Comparison of ENCODE assay signal across 14 cellular contexts in the genomic region with DNA sequence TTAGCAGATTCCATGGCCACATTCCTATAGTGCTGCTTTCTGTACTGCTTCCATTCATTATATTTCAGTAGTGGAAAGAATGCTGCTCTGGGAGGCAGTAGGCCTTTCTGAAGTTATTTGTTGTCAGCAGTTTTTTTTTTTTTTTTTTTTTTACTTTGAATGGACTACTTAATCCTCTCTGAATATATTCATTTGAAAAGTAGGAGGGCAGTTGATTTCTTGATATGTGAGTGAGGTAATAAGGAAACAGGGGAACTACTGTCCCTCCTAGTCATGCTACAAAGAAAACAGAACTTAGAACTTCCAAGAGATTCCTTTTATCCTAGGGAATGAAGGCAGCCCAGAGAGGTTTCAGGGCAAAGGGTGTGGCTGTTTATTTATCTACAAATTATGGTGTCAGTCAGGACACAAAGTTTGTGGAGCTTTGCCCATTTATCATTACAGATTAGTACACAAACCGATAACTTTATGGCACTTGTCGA.
DNase-seq lines count a peak whose midpoint lies in the region; ATAC-seq, FAIRE-seq and TF ChIP-seq lines count a peak whose summit lies in the region.
"Had no signal": no experiment of that assay in that cellular context is flagged by ENCODE, and none has a peak within 500 bp of the region (broad histone marks: within the 10 kb centered on the region; RNA-seq: fewer than 3 reads in every experiment).

No MANE protein-coding gene starts in this region.

- H2BK5ac ChIP-seq in H1 (ENCODE audit: low read depth, low read length): no peak overlapping the region

- FAIRE-seq in H1 (lab: Jason Lieb, UNC): no peak
- FAIRE-seq: RCC 7860 had no signal

- no peak overlapping the region for H2AK5ac ChIP-seq in H1 (ENCODE audit: low read depth, low read length)

- no peak overlapping the region for H3K9ac ChIP-seq in H1 (replicated peaks in 1 of 4; ENCODE audit: extremely low read depth in 1 of 4, low read depth in 3 of 4, low read length in 3 of 4)

- H2AFZ ChIP-seq in H1 (ENCODE audit: low read length): no peak overlapping the region

- H2BK15ac ChIP-seq in H1 (ENCODE audit: low read length): no peak overlapping the region

- H4K20me1 ChIP-seq in H1 (replicated peaks in 1 of 2; ENCODE audit: control insufficient read depth in 1 of 2, insufficient read depth in 2 of 2, low read length in 2 of 2): peaks cover 48 to 78% of the 10 kb centered on the region in 2 experiments

- H2BK12ac ChIP-seq in H1 (ENCODE audit: low read depth, low read length): no peak overlapping the region

- no peak overlapping the region for H2BK20ac ChIP-seq in H1 (ENCODE audit: low read length)

- no peaks in the 10 kb centered on the region for H3K9me3 ChIP-seq in Caco-2
- no peaks in the 10 kb centered on the region for H3K9me3 ChIP-seq in H1 (ENCODE audit: insufficient read depth in 2 of 2, low read depth in 1 of 2, low read length in 1 of 2)
- H3K9me3 ChIP-seq: body of pancreas, stomach had no signal

- peak overlapping the region; percentile 9 to 57; a peak in 1 of 4 replicates for H3K4me2 ChIP-seq in H1 (ENCODE audit: insufficient read depth in 1 of 2, low read depth in 2 of 2, low read length in 2 of 2)

- TF ChIP-seq EP300 in H1 (IDR thresholded peaks at IDR 0.05; ENCODE audit: borderline replicate concordance in 1 of 2, low read depth in 2 of 2, low read length in 2 of 2): no peak

- H3K27me3 ChIP-seq in Caco-2 (replicated peaks; ENCODE audit: control insufficient read depth, insufficient read depth, low read length) (no peaks in the 10 kb centered on the region), H1 (replicated peaks in 1 of 4; ENCODE audit: control insufficient read depth in 3 of 4, extremely low read depth in 1 of 4, insufficient read depth in 3 of 4, low read length in 3 of 4) (no peaks in the 10 kb centered on the region)
- H3K27me3 ChIP-seq: body of pancreas, foreskin keratinocyte, stomach had no signal

- in situ Hi-C loops in ACHN (cut with HindIII; ENCODE audit: low pct_ligation_motif_present, low pct_unique_long_range_greater_than_20kb, low sequenced_read_pairs): no loop called here

- H3K27ac ChIP-seq in H1 (ENCODE audit: low read depth, low read length): no peak overlapping the region
- H3K27ac ChIP-seq: body of pancreas, foreskin keratinocyte had no signal

- peaks cover 17% of the 10 kb centered on the region for H3K79me1 ChIP-seq in H1 (ENCODE audit: low read depth, low read length)

- no peaks in the 10 kb centered on the region for H3K9me3 Mint-ChIP-seq in Caco-2 (ENCODE audit: unreplicated experiment)

- H3K27me3 Mint-ChIP-seq in Caco-2 (ENCODE audit: insufficient read depth, unreplicated experiment): no peaks in the 10 kb centered on the region
- H3K27me3 Mint-ChIP-seq: activated CD4-positive, alpha-beta T cell treated with anti-CD3 and anti-CD28 coated beads for 36 hours had no signal

- H4K91ac ChIP-seq in H1 (replicated peaks; ENCODE audit: insufficient read length, low read length): no peak overlapping the region

- 93% methylated on average over 2 of the region's 2 CpGs; no CpG with 5 or more reads in 1 of the 2 experiments for WGBS in H1 (ENCODE audit: extremely low coverage in 1 of 2, insufficient coverage in 1 of 2, insufficient read length in 1 of 2, insufficient replicate concordance in 2 of 2, low coverage in 1 of 2, low lambda C conversion rate in 2 of 2, missing lambda C conversion rate in 1 of 2), 2 experiments

- H4K5ac ChIP-seq in H1 (ENCODE audit: insufficient read length, low read depth, low read length): no peak overlapping the region

- peak overlapping the region; percentile 19 for H3K27ac Mint-ChIP-seq in Caco-2 (ENCODE audit: unreplicated experiment)
- H3K27ac Mint-ChIP-seq: activated CD4-positive, alpha-beta T cell treated with anti-CD3 and anti-CD28 coated beads for 36 hours had no signal

- no TSS peak for BruUV-seq in Caco-2 (replicated peaks; lab: Mats Ljungman, UMichigan)

- POLR2A ChIA-PET in Caco-2 (lab: Charles Lee): no interaction called here
- POLR2A ChIA-PET in H1 (lab: Charles Lee; ENCODE audit: partially characterized antibody): interaction anchor here (1.0 kb wide), 1 partner anchor 12 kb away, joined by 3 read pairs; no protein-coding TSS in a partner anchor

- no peak for TF ChIP-seq RAD21 in H1 (IDR thresholded peaks at IDR 0.05 in 1 of 2, conservative IDR thresholded peaks at IDR 0.05 in 1 of 2; ENCODE audit: low read depth in 2 of 2, low read length in 2 of 2)

- no peaks in the 10 kb centered on the region for H3K36me3 Mint-ChIP-seq in Caco-2 (ENCODE audit: insufficient read depth, unreplicated experiment)

- H3K4me3 Mint-ChIP-seq in Caco-2 (ENCODE audit: unreplicated experiment): peak overlapping the region; percentile 49
- H3K4me3 Mint-ChIP-seq: activated CD4-positive, alpha-beta T cell treated with anti-CD3 and anti-CD28 coated beads for 36 hours had no signal

- H4K8ac ChIP-seq in H1 (ENCODE audit: extremely low read depth, insufficient read depth, low read length): no peak overlapping the region

- H3K56ac ChIP-seq in H1 (replicated peaks; ENCODE audit: insufficient read length, low read depth, low read length): no peak overlapping the region

- no peak overlapping the region for H3K18ac ChIP-seq in H1 (ENCODE audit: extremely low read depth, low read length)

- peaks cover 73 to 100% of the 10 kb centered on the region in 2 experiments for H3K79me2 ChIP-seq in H1 (ENCODE audit: control insufficient read depth in 1 of 2, insufficient read depth in 2 of 2, low read length in 2 of 2)

- no peaks in the 10 kb centered on the region for H3K23me2 ChIP-seq in H1 (ENCODE audit: low read depth, low read length)

- H3K4ac ChIP-seq in H1 (replicated peaks; ENCODE audit: insufficient read length, low read depth, low read length): no peak overlapping the region

- TF ChIP-seq POLR2A in H1 (IDR thresholded peaks at IDR 0.05; ENCODE audit: control extremely low read depth in 1 of 2, low read depth in 2 of 2, low read length in 2 of 2): no peak

- ATAC-seq in HG02678 (IDR thresholded peaks at IDR 0.05; ENCODE audit: unreplicated experiment): no peak
- ATAC-seq: activated CD4-positive, alpha-beta T cell treated with anti-CD3 and anti-CD28 coated beads for 36 hours; body of pancreas; foreskin keratinocyte had no signal

- TF ChIP-seq CTCF in Caco-2 (IDR thresholded peaks at IDR 0.05; ENCODE audit: insufficient read depth in 1 of 2, low read depth in 1 of 2, low read length in 1 of 2, severe bottlenecking in 1 of 2, unreplicated experiment in 1 of 2): no peak
- no peak for TF ChIP-seq CTCF in H1 (IDR thresholded peaks at IDR 0.05; ENCODE audit: control extremely low read depth in 1 of 3, insufficient read depth in 1 of 3, low read depth in 1 of 3, low read length in 3 of 3)

- no peak overlapping the region for H3K14ac ChIP-seq in H1 (ENCODE audit: insufficient read length)

- peaks cover 50% of the 10 kb centered on the region for H3K4me1 Mint-ChIP-seq in Caco-2 (ENCODE audit: low read depth, unreplicated experiment)

- intact Hi-C loops in Caco-2 (cut with micrococcal nuclease; ENCODE audit: unreplicated experiment): loop anchor here (1.0 kb wide), 1 partner anchor 7 kb away; no protein-coding TSS in a partner anchor

- DNase-seq in Caco-2: peak; percentile 50 to 59
- DNase-seq in NCI-H69 (lab: John Stamatoyannopoulos, UW): peak; percentile 30
- no peak for DNase-seq in H1 (ENCODE audit: low read depth in 1 of 2, low spot score in 2 of 2)
- peak; percentile 44 for DNase-seq in pons (ENCODE audit: low spot score)
- DNase-seq in A172 (ENCODE audit: low spot score): no peak
- no peak for DNase-seq in ACHN
- DNase-seq: activated CD4-positive, alpha-beta T cell treated with anti-CD3 and anti-CD28 coated beads for 36 hours; body of pancreas; NCI-H187; stimulated activated CD4-positive, alpha-beta T cell treated with anti-CD3 and anti-CD28 coated beads, Interleukin-15, amount 100 ng/mL, for 24 hours; stomach had no signal

- H3K4me1 ChIP-seq in Caco-2 (peaks cover 52% of the 10 kb centered on the region), H1 (replicated peaks in 1 of 4; ENCODE audit: control insufficient read depth in 3 of 4, insufficient read depth in 4 of 4, low read length in 3 of 4) (peaks cover 18 to 50% (median 43%) of the 10 kb centered on the region in 4 experiments)

- H3K4me3 ChIP-seq in Caco-2 (ENCODE audit: low read depth, low read length) (no peak overlapping the region), H1 (ENCODE audit: extremely low read depth in 1 of 4, insufficient read depth in 2 of 4, low read depth in 3 of 4, low read length in 4 of 4) (no peak overlapping the region)
- H3K4me3 ChIP-seq: body of pancreas, stomach had no signal

- H3K36me3 ChIP-seq in Caco-2 (ENCODE audit: control insufficient read depth, insufficient read depth, low read length) (no peaks in the 10 kb centered on the region), H1 (ENCODE audit: control insufficient read depth in 2 of 4, insufficient read depth in 4 of 4, low read length in 3 of 4) (no peaks in the 10 kb centered on the region)
- H3K36me3 ChIP-seq: stomach had no signal

- no peak overlapping the region for H3K23ac ChIP-seq in H1 (ENCODE audit: insufficient read length)

- no peak overlapping the region for H2BK120ac ChIP-seq in H1 (replicated peaks; ENCODE audit: low read depth, low read length)

- CTCF ChIA-PET in Caco-2 (lab: Charles Lee): no interaction called here
- CTCF ChIA-PET in H1 (lab: Charles Lee; ENCODE audit: partially characterized antibody): interaction anchor here (1.7 kb wide), 1 partner anchor 11 kb away, joined by 8 read pairs; no protein-coding TSS in a partner anchor

TF ChIP-seq in H1, 55 proteins besides CTCF, POLR2A, EP300 and RAD21:
- no peak for TF ChIP-seq CBX8 (IDR thresholded peaks at IDR 0.05; ENCODE audit: borderline replicate concordance, low read depth, low read length)

Comparison
In these comparisons a context has a peak if more than half of its experiments do, and no peak if none do; other contexts are left out.
1. DNase-seq: peak in Caco-2 (2 of 2), NCI-H69 (single experiment) and pons (single experiment); none in H1 (0 of 2), A172 (single experiment) and ACHN (single experiment).